ENCODE assay signal across 20 cellular contexts in genomic region chr1:30819244-30819571, GRCh38.
A peak's percentile ranks its signal among the peaks of the same experiment; 100 is the strongest.
DNase-seq lines count a peak whose midpoint lies in the region; ATAC-seq and TF ChIP-seq lines count a peak whose summit lies in the region.
"Had no signal": no experiment of that assay in that cellular context is flagged by ENCODE, and none has a peak within 500 bp of the region (broad histone marks: within the 10 kb centered on the region; RNA-seq: fewer than 3 reads in every experiment).

No MANE protein-coding gene starts in this region.

- H3K27me3 ChIP-seq in IMR-90 (ENCODE audit: control insufficient read depth, insufficient read depth, low read length) (no peaks in the 10 kb centered on the region), mesenchymal stem cell (ENCODE audit: control insufficient read depth in 1 of 2, insufficient read depth in 1 of 2, low read length in 2 of 2) (peaks cover 0 to 57% of the 10 kb centered on the region in 2 experiments), neuronal stem cell (ENCODE audit: control insufficient read depth in 3 of 3, insufficient read depth in 3 of 3, low read depth in 1 of 3, low read length in 3 of 3) (no peaks in the 10 kb centered on the region), stomach smooth muscle (ENCODE audit: control insufficient read depth in 1 of 2, insufficient read depth in 2 of 2, low read length in 2 of 2) (peaks cover 0 to 2% of the 10 kb centered on the region in 2 donors), spleen (replicated peaks in 1 of 7) (peaks cover 0 to 78% (median 14%) of the 10 kb centered on the region in 7 donors)
- H3K27me3 ChIP-seq: BE2C, MG63, SJSA1 had no signal

- H3K9me3 ChIP-seq in IMR-90 (ENCODE audit: control insufficient read depth, insufficient read depth, low read length) (no peaks in the 10 kb centered on the region), mesenchymal stem cell (ENCODE audit: control insufficient read depth, low read length) (no peaks in the 10 kb centered on the region), neuronal stem cell (replicated peaks in 1 of 2; ENCODE audit: control insufficient read depth in 2 of 2, insufficient read depth in 1 of 2, low read depth in 1 of 2, low read length in 2 of 2) (no peaks in the 10 kb centered on the region), stomach smooth muscle (ENCODE audit: control insufficient read depth in 2 of 2, low read length in 2 of 2) (no peaks in the 10 kb centered on the region), spleen (no peaks in the 10 kb centered on the region)
- H3K9me3 ChIP-seq: BE2C, MG63, SJSA1 had no signal

- H2AK9ac ChIP-seq in IMR-90 (replicated peaks; ENCODE audit: low read depth, low read length, poor library complexity), result no peak overlapping the region

- H4K8ac ChIP-seq in IMR-90 (ENCODE audit: low read depth in 2 of 2, low read length in 2 of 2) (no peak overlapping the region; a peak in 1 of 4 replicates), mesenchymal stem cell (ENCODE audit: low read length) (peak overlapping the region; percentile 91), neuronal stem cell (ENCODE audit: low read depth, low read length) (no peak overlapping the region)

- H3K9me1 ChIP-seq in IMR-90 (ENCODE audit: insufficient read depth, low read length), result peaks cover 43% of the 10 kb centered on the region

- dilution Hi-C loops in IMR-90 (cut with HindIII; ENCODE audit: low sequenced_read_pairs, unreplicated experiment), result loop anchor here (25.0 kb wide), 1 partner anchor 93 kb away; the partner anchor contains the start of gene SDC3

- no peak for ATAC-seq in IMR-90 (ENCODE audit: low read depth)
- no peak for ATAC-seq in SK-N-SH treated with all-trans-retinoic acid at 6 μM for 48 hours

- no peak for DNase-seq in IMR-90
- DNase-seq in mesenchymal stem cell, result no peak
- DNase-seq in neuronal stem cell (ENCODE audit: low spot score), result no peak
- no peak for DNase-seq in central memory CD4-positive, alpha-beta T cell
- DNase-seq in NCI-H1105 (lab: John Stamatoyannopoulos, UW), result no peak
- DNase-seq in spleen, result no peak
- DNase-seq: 8988T, ACHN, BE2C, DMS153, DND-41, KG1, MG63, NCI-H2029, NCI-H526 treated with DMSO at 0.1 percent for 48 hours, Right ventricle myocardium superior, RPMI8226 had no signal

- H3K4ac ChIP-seq in IMR-90 (ENCODE audit: low read depth, low read length) (peak overlapping the region; percentile 75), mesenchymal stem cell (ENCODE audit: low read depth in 1 of 2, low read length in 2 of 2) (peak overlapping the region; percentile 75 to 84), neuronal stem cell (ENCODE audit: low read length) (no peak overlapping the region)

- H3K18ac ChIP-seq in IMR-90 (ENCODE audit: low read depth, low read length) (no peak overlapping the region; the same call in 1 of the 2 replicates), mesenchymal stem cell (ENCODE audit: low read depth in 1 of 2, low read length in 2 of 2) (peak overlapping the region; percentile 87 to 92), neuronal stem cell (ENCODE audit: low read length) (peak overlapping the region; percentile 78)

- TF ChIP-seq RAD21 in IMR-90 (IDR thresholded peaks at IDR 0.05; ENCODE audit: low read length), result no peak

- H3K4me2 ChIP-seq in IMR-90 (ENCODE audit: low read depth, low read length) (no peak overlapping the region), mesenchymal stem cell (ENCODE audit: low read length, poor library complexity, severe bottlenecking) (no peak overlapping the region), neuronal stem cell (ENCODE audit: insufficient read depth, low read length, poor library complexity, severe bottlenecking) (no peak overlapping the region)

- H2BK20ac ChIP-seq in IMR-90 (ENCODE audit: low read depth, low read length), result peak overlapping the region; percentile 80

- in situ Hi-C loops in IMR-90 (cut with MboI; ENCODE audit: low sequenced_read_pairs), result no loop called here

- POLR2A ChIA-PET in IMR-90 (lab: Charles Lee; ENCODE audit: unreplicated experiment), result no interaction called here

- H2BK120ac ChIP-seq in IMR-90 (ENCODE audit: low read depth, low read length) (peak overlapping the region; percentile 88), mesenchymal stem cell (ENCODE audit: low read depth, low read length) (peak overlapping the region; percentile 93), neuronal stem cell (ENCODE audit: low read depth, low read length) (no peak overlapping the region)

- H3K79me1 ChIP-seq in IMR-90 (ENCODE audit: low read depth in 1 of 2, low read length in 2 of 2) (peaks cover 0 to 3% of the 10 kb centered on the region in 2 experiments; a peak in 1 of 4 replicates), mesenchymal stem cell (replicated peaks; ENCODE audit: low read length, poor library complexity, severe bottlenecking) (no peaks in the 10 kb centered on the region), neuronal stem cell (ENCODE audit: low read depth, low read length) (no peaks in the 10 kb centered on the region)

- H4K91ac ChIP-seq in IMR-90 (ENCODE audit: insufficient read depth, low read depth, low read length) (peak overlapping the region; percentile 60; the same call in 1 of the 2 replicates), mesenchymal stem cell (ENCODE audit: low read length) (peak overlapping the region; percentile 97), neuronal stem cell (ENCODE audit: low read depth, low read length, poor library complexity) (peak overlapping the region; percentile 31)

- H3K4me1 ChIP-seq in IMR-90 (ENCODE audit: control insufficient read depth, insufficient read depth, low read length) (peaks cover 25% of the 10 kb centered on the region), mesenchymal stem cell (ENCODE audit: control insufficient read depth, insufficient read depth, low read depth, low read length) (peaks cover 34% of the 10 kb centered on the region), neuronal stem cell (ENCODE audit: control insufficient read depth in 2 of 2, insufficient read depth in 1 of 2, low read depth in 1 of 2, low read length in 2 of 2) (peaks cover 42 to 66% of the 10 kb centered on the region in 2 donors), stomach smooth muscle (ENCODE audit: control insufficient read depth, insufficient read depth, low read length) (peaks cover 80% of the 10 kb centered on the region), spleen (peaks cover 8 to 27% (median 15%) of the 10 kb centered on the region in 6 donors)

- CTCF ChIA-PET in IMR-90 (lab: Yijun Ruan, JAX), result interaction anchor here (1.5 kb wide), 1 partner anchor 35 kb away, joined by 4 read pairs; no protein-coding TSS in a partner anchor

- H2BK12ac ChIP-seq in mesenchymal stem cell (ENCODE audit: low read length in 2 of 2), result peak overlapping the region; percentile 99
- peak overlapping the region; percentile 68 for H2BK12ac ChIP-seq in neuronal stem cell (ENCODE audit: low read length)

- peak overlapping the region; percentile 50; the same call in 1 of the 2 replicates for H3K14ac ChIP-seq in IMR-90 (replicated peaks; ENCODE audit: low read depth, low read length)
- no peak overlapping the region for H3K14ac ChIP-seq in mesenchymal stem cell (ENCODE audit: low read length in 2 of 2)
- H3K14ac ChIP-seq in neuronal stem cell (ENCODE audit: low read length), result no peak overlapping the region

- TF ChIP-seq CTCF in IMR-90 (conservative IDR thresholded peaks at IDR 0.05; ENCODE audit: low read depth, low read length), result no peak
- no peak for TF ChIP-seq CTCF in spleen (IDR thresholded peaks at IDR 0.05 in 8 of 11, conservative IDR thresholded peaks at IDR 0.05 in 3 of 11)

- no peak overlapping the region for H4K5ac ChIP-seq in IMR-90 (ENCODE audit: low read depth, low read length)

- H3K27ac ChIP-seq in IMR-90 (ENCODE audit: insufficient read depth, low read length) (no peak overlapping the region), mesenchymal stem cell (ENCODE audit: low read length, poor library complexity, severe bottlenecking) (no peak overlapping the region), neuronal stem cell (replicated peaks; ENCODE audit: low read length) (no peak overlapping the region), stomach smooth muscle (ENCODE audit: low read length) (peak overlapping the region; percentile 96), spleen (no peak overlapping the region)
- H3K27ac ChIP-seq: SJSA1 had no signal

- peak overlapping the region; percentile 92; the same call in 1 of the 3 replicates for H2BK15ac ChIP-seq in IMR-90 (ENCODE audit: low read depth, low read length)
- no peak overlapping the region for H2BK15ac ChIP-seq in mesenchymal stem cell (ENCODE audit: low read depth, poor library complexity, severe bottlenecking)
- peak overlapping the region; percentile 79 for H2BK15ac ChIP-seq in neuronal stem cell (ENCODE audit: low read length)

- no TSS peak for BruUV-seq in IMR-90 (replicated peaks; lab: Mats Ljungman, UMichigan)

- H2AFZ ChIP-seq in IMR-90 (replicated peaks; ENCODE audit: low read length, poor library complexity) (no peak overlapping the region), mesenchymal stem cell (ENCODE audit: low read depth, low read length) (no peak overlapping the region), neuronal stem cell (ENCODE audit: low read length) (no peak overlapping the region)

- H3K9ac ChIP-seq in IMR-90 (ENCODE audit: low read depth, low read length), result no peak overlapping the region
- H3K9ac ChIP-seq in mesenchymal stem cell (ENCODE audit: low read length), result no peak overlapping the region
- H3K9ac ChIP-seq in neuronal stem cell (ENCODE audit: low read depth, low read length, poor library complexity), result no peak overlapping the region
- H3K9ac ChIP-seq in stomach smooth muscle (ENCODE audit: low read length in 2 of 2), result peak overlapping the region; percentile 55 to 72

- no CpG with 5 or more reads among the region's 3 CpGs for WGBS in IMR-90 (ENCODE audit: extremely low coverage in 2 of 2, insufficient read length in 1 of 2), 2 experiments
- WGBS in mesenchymal stem cell, result 100% methylated on average over 1 of the region's 3 CpGs
- WGBS in neuronal stem cell (ENCODE audit: extremely low coverage in 2 of 2, insufficient read length in 2 of 2, insufficient replicate concordance in 1 of 2), 2 donors, result no CpG with 5 or more reads among the region's 3 CpGs
- whole genome bisulfite sequencing in spleen, 5 donors, result 48 to 74% (median 70%) methylated on average over 3 of the region's 3 CpGs

- H3K23ac ChIP-seq in IMR-90 (ENCODE audit: low read depth, low read length) (peak overlapping the region; percentile 63; the same call in 1 of the 2 replicates), mesenchymal stem cell (ENCODE audit: low read length in 2 of 2) (no peak overlapping the region), neuronal stem cell (ENCODE audit: low read depth, low read length, poor library complexity) (no peak overlapping the region)

- intact Hi-C loops in IMR-90 (cut with micrococcal nuclease), result no loop called here
- intact Hi-C loops in spleen (cut with DNase I; ENCODE audit: low total_unique reads), result no loop called here

- TF ChIP-seq POLR2A in IMR-90 (IDR thresholded peaks at IDR 0.05; ENCODE audit: low read depth, low read length) (no peak), spleen (IDR thresholded peaks at IDR 0.05) (no peak)

- H4K20me1 ChIP-seq in IMR-90 (ENCODE audit: insufficient read depth, low read length), result no peaks in the 10 kb centered on the region; the same call in 1 of the 2 replicates

- H3K56ac ChIP-seq in IMR-90 (ENCODE audit: extremely low read depth, insufficient read depth, low read length), result no peak overlapping the region

- H3K4me3 ChIP-seq in IMR-90 (ENCODE audit: insufficient read depth, low read depth, low read length) (no peak overlapping the region), mesenchymal stem cell (ENCODE audit: insufficient read depth in 1 of 2, low read depth in 1 of 2, low read length in 2 of 2) (no peak overlapping the region), neuronal stem cell (ENCODE audit: low read length in 2 of 2) (no peak overlapping the region), stomach smooth muscle (ENCODE audit: low read length in 2 of 2) (peak overlapping the region; percentile 3 to 16), spleen (no peak overlapping the region)
- H3K4me3 ChIP-seq: MG63, SJSA1 had no signal

- H3K36me3 ChIP-seq in IMR-90 (ENCODE audit: control insufficient read depth, insufficient read depth, low read length) (no peaks in the 10 kb centered on the region), mesenchymal stem cell (ENCODE audit: control insufficient read depth in 1 of 2, insufficient read depth in 2 of 2, low read depth in 1 of 2, low read length in 2 of 2) (no peaks in the 10 kb centered on the region), neuronal stem cell (replicated peaks in 1 of 2; ENCODE audit: control insufficient read depth in 2 of 2, insufficient read depth in 2 of 2, low read length in 2 of 2) (no peaks in the 10 kb centered on the region), stomach smooth muscle (ENCODE audit: control insufficient read depth in 2 of 2, insufficient read depth in 2 of 2, low read length in 2 of 2) (no peaks in the 10 kb centered on the region), spleen (no peaks in the 10 kb centered on the region)
- H3K36me3 ChIP-seq: BE2C, MG63, SJSA1 had no signal

- H2AK5ac ChIP-seq in IMR-90 (ENCODE audit: low read depth, low read length) (peak overlapping the region; percentile 89), mesenchymal stem cell (ENCODE audit: low read length, severe bottlenecking) (peak overlapping the region; percentile 18), neuronal stem cell (ENCODE audit: low read depth, low read length) (no peak overlapping the region)

- H2BK5ac ChIP-seq in IMR-90 (ENCODE audit: low read depth, low read length, poor library complexity, severe bottlenecking) (peak overlapping the region; percentile 1), mesenchymal stem cell (ENCODE audit: low read depth, low read length, poor library complexity, severe bottlenecking) (no peak overlapping the region), neuronal stem cell (ENCODE audit: low read length) (no peak overlapping the region)

Comparison
In these comparisons a context has a peak if more than half of its experiments do, and no peak if none do; other contexts are left out.
1. H3K4me3 ChIP-seq: peak in stomach smooth muscle (2 of 2); none in IMR-90 (single experiment), mesenchymal stem cell (0 of 2), neuronal stem cell (0 of 2) and spleen (0 of 8).
2. H3K9ac ChIP-seq: peak in stomach smooth muscle (2 of 2); none in IMR-90 (single experiment), mesenchymal stem cell (single experiment) and neuronal stem cell (single experiment).
3. H4K91ac ChIP-seq: peak in every context shown above with its lines; median percentile 97 in mesenchymal stem cell; 60 in IMR-90; 31 in neuronal stem cell.